In the genomic region with DNA sequence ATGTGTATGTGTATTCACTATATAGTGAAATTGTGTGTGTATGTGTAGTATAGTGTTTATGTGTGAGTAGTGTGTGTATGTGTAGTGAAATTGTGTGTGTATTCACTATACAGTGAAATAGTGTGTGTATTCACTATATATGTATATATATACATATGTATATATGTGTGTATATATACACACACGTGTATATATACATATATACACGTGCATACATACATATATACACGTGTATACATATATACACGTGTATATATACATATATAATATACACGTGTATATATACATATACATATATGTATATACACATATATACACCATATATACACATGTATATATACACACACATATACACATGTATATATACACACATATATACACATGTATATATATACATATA, we compare ENCODE assay signal across 8 cellular contexts.
"Had no signal": no experiment of that assay in that cellular context is flagged by ENCODE, and none has a peak within 500 bp of the region (broad histone marks: within the 10 kb centered on the region; RNA-seq: fewer than 3 reads in every experiment).

No MANE protein-coding gene starts in this region.

- H3K4me3 ChIP-seq: GM12878 had no signal

- FAIRE-seq: G401.6, GM12878, GM12891, GM12892, GM18507, GM19239 had no signal

- ATAC-seq: GM12878 had no signal

- DNase-seq: GDM1, GF-D8 had no signal
